15 cellular contexts compared by ENCODE assay signal in genomic region chr7:100503350-100503735, GRCh38. TPM values are rescaled to one million over a fixed set of nuclear protein-coding genes. Genes with fewer than 3 reads are reported as not detected.
DNase-seq lines count a peak whose midpoint lies in the region; ATAC-seq and TF ChIP-seq lines count a peak whose summit lies in the region.
"Had no signal": no experiment of that assay in that cellular context is flagged by ENCODE, and none has a peak within 500 bp of the region (broad histone marks: within the 10 kb centered on the region; RNA-seq: fewer than 3 reads in every experiment).

No MANE protein-coding gene starts in this region.

- H3K27ac Mint-ChIP-seq in mesothelial cell of epicardium = peak overlapping the region; percentile 90
- H3K27ac Mint-ChIP-seq: brain, endodermal cell had no signal

- no peak for TF ChIP-seq CTCF in mesothelial cell of epicardium (IDR thresholded peaks at IDR 0.05; ENCODE audit: unreplicated experiment)

- no peak overlapping the region for H3K4me3 Mint-ChIP-seq in mesothelial cell of epicardium
- H3K4me3 Mint-ChIP-seq: brain, endodermal cell had no signal

- DNase-seq in Daoy (ENCODE audit: low read depth) (peak; percentile 57), M059J (ENCODE audit: low read depth) (peak; percentile 87), cerebellar cortex (ENCODE audit: low spot score) (peak; percentile 59), mesothelial cell of epicardium (ENCODE audit: low spot score in 2 of 2, unreplicated experiment in 2 of 2) (no peak), left ventricle myocardium superior (no peak)
- DNase-seq in stimulated activated CD4-positive, alpha-beta T cell treated with anti-CD3 and anti-CD28 coated beads, Interleukin-4, amount 100 ng/mL, for 1 hour = no peak
- DNase-seq: activated gamma-delta T cell; DMS53; endodermal cell; NCI-H2171; stimulated activated CD4-positive, alpha-beta T cell treated with anti-CD3 and anti-CD28 coated beads, Interleukin-12 subunit alpha, Interleukin-12 subunit beta, amount 100 ng/mL, for 4 hours had no signal

- H3K27me3 Mint-ChIP-seq in mesothelial cell of epicardium (ENCODE audit: low read depth) = no peaks in the 10 kb centered on the region

- no peaks in the 10 kb centered on the region for H3K9me3 Mint-ChIP-seq in mesothelial cell of epicardium
- H3K9me3 Mint-ChIP-seq: brain, endodermal cell had no signal

- H3K36me3 Mint-ChIP-seq in mesothelial cell of epicardium = no peaks in the 10 kb centered on the region
- H3K36me3 Mint-ChIP-seq: brain had no signal

- intact Hi-C loops in left ventricle myocardium superior (cut with micrococcal nuclease) = no loop called here

- ATAC-seq in GM19397 (IDR thresholded peaks at IDR 0.05; ENCODE audit: unreplicated experiment) (no peak), left ventricle myocardium superior (no peak), esophagus mucosa (no peak)

- peaks cover 10% of the 10 kb centered on the region for H3K4me1 Mint-ChIP-seq in mesothelial cell of epicardium
- H3K4me1 Mint-ChIP-seq: endodermal cell had no signal

RNA-seq across cellular contexts. Expression of gene NYAP1, which starts 19.6 kb away (rescaled TPM):
- total RNA-seq in Daoy (2014; rRNA removed; shearing (Covaris generic)) = 0.06 TPM in 1 of 2 replicates, not detected in the other
- total RNA-seq in M059J (2014; rRNA removed; shearing (Covaris generic)) = 0.02 TPM in 1 of 2 replicates, not detected in the other
- total RNA-seq in mesothelial cell of epicardium = 8.2 to 8.5 TPM (median 8.4 TPM) in 3 replicates
- 0.32 TPM for total RNA-seq in left ventricle myocardium superior
- total RNA-seq in esophagus mucosa = 0.16 TPM

RNA-seq across cellular contexts. Expression of gene TSC22D4, which starts 24.3 kb away (rescaled TPM):
- 36.6 and 47.4 TPM in 2 replicates for total RNA-seq in Daoy (2014; rRNA removed; shearing (Covaris generic))
- 28.1 and 43.6 TPM in 2 replicates for total RNA-seq in M059J (2014; rRNA removed; shearing (Covaris generic))
- total RNA-seq in mesothelial cell of epicardium (50.5 to 52.7 TPM (median 52.4 TPM) in 3 replicates), left ventricle myocardium superior (51.1 TPM), esophagus mucosa (31.1 TPM)

RNA-seq across cellular contexts. Expression of gene AGFG2, which starts 35.7 kb away (rescaled TPM):
- 16.9 and 19.1 TPM in 2 replicates for total RNA-seq in Daoy (2014; rRNA removed; shearing (Covaris generic))
- total RNA-seq in M059J (2014; rRNA removed; shearing (Covaris generic)) = 10.9 and 24.0 TPM in 2 replicates
- total RNA-seq in mesothelial cell of epicardium = 7.7 to 9.1 TPM (median 8.3 TPM) in 3 replicates
- 24.7 TPM for total RNA-seq in left ventricle myocardium superior
- 19.5 TPM for total RNA-seq in esophagus mucosa

RNA-seq across cellular contexts. Expression of gene SPACDR, which starts 39.3 kb away (rescaled TPM):
- 1.6 TPM in 1 of 2 replicates, not detected in the other for total RNA-seq in Daoy (2014; rRNA removed; shearing (Covaris generic))
- total RNA-seq in M059J (2014; rRNA removed; shearing (Covaris generic)) = 2.4 TPM in 1 of 2 replicates, not detected in the other
- total RNA-seq in mesothelial cell of epicardium (2.0 to 3.6 TPM (median 3.3 TPM) in 3 replicates), left ventricle myocardium superior (0.32 TPM), esophagus mucosa (0.24 TPM)
- total RNA-seq: glomerular endothelial cell had no signal

Comparison
In these comparisons a context has a peak if more than half of its experiments do, and no peak if none do; other contexts are left out.
1. DNase-seq: peak in Daoy (single experiment), M059J (single experiment) and cerebellar cortex (single experiment); none in mesothelial cell of epicardium (0 of 2), left ventricle myocardium superior (single experiment) and stimulated activated CD4-positive, alpha-beta T cell treated with anti-CD3 and anti-CD28 coated beads, Interleukin-4, amount 100 ng/mL, for 1 hour (single experiment).